In genomic region chr2:17057109-17058017, GRCh38 we compare ENCODE assay signal across 14 cellular contexts.
"Had no signal": no experiment of that assay in that cellular context is flagged by ENCODE, and none has a peak within 500 bp of the region (broad histone marks: within the 10 kb centered on the region; RNA-seq: fewer than 3 reads in every experiment).

No MANE protein-coding gene starts in this region.

- H3K9me3 Mint-ChIP-seq: neural crest cell had no signal

- H3K4me1 ChIP-seq: stomach, testis, upper lobe of right lung had no signal

- H3K36me3 ChIP-seq: ovary, stomach, upper lobe of right lung had no signal

- H3K27me3 Mint-ChIP-seq: activated naive CD8-positive, alpha-beta T cell treated with anti-CD3 and anti-CD28 coated beads, Interleukin-2, amount 10 ng/mL, durations not matched to agents 7 days and 5 days had no signal

- ATAC-seq: esophagus mucosa, left lobe of liver, upper lobe of right lung had no signal

- DNase-seq: activated CD4-positive, alpha-beta T cell treated with anti-CD3 and anti-CD28 coated beads for 1 hour; activated CD4-positive, alpha-beta T cell treated with anti-CD3 and anti-CD28 coated beads, Interleukin-2, amount 50 U/mL, for 4 hours; activated naive CD4-positive, alpha-beta T cell; activated naive CD8-positive, alpha-beta T cell treated with anti-CD3 and anti-CD28 coated beads, Interleukin-2, amount 10 ng/mL, durations not matched to agents 7 days and 5 days; activated T-cell treated with anti-CD3 and anti-CD28 coated beads for 4 hours; ovary; stimulated activated CD4-positive, alpha-beta T cell treated with anti-CD3 and anti-CD28 coated beads, Interleukin-1b, Interleukin-23, amount 100 ng/mL, for 48 hours; stomach; T1000; testis; upper lobe of right lung had no signal

- H3K27ac ChIP-seq: ovary, stomach, testis, upper lobe of right lung had no signal

- H3K4me1 Mint-ChIP-seq: activated naive CD8-positive, alpha-beta T cell treated with anti-CD3 and anti-CD28 coated beads, Interleukin-2, amount 10 ng/mL, durations not matched to agents 7 days and 5 days had no signal

- H3K4me3 Mint-ChIP-seq: activated naive CD8-positive, alpha-beta T cell treated with anti-CD3 and anti-CD28 coated beads, Interleukin-2, amount 10 ng/mL, durations not matched to agents 7 days and 5 days; neural crest cell had no signal

- H3K27ac Mint-ChIP-seq: activated naive CD8-positive, alpha-beta T cell treated with anti-CD3 and anti-CD28 coated beads, Interleukin-2, amount 10 ng/mL, durations not matched to agents 7 days and 5 days had no signal

- H3K9me3 ChIP-seq: ovary, stomach, testis, upper lobe of right lung had no signal

- H3K27me3 ChIP-seq: ovary, stomach, testis, upper lobe of right lung had no signal

- H3K4me3 ChIP-seq: ovary, stomach, testis, upper lobe of right lung had no signal
